Comparison of ENCODE assay signal across 14 cellular contexts in the genomic region with DNA sequence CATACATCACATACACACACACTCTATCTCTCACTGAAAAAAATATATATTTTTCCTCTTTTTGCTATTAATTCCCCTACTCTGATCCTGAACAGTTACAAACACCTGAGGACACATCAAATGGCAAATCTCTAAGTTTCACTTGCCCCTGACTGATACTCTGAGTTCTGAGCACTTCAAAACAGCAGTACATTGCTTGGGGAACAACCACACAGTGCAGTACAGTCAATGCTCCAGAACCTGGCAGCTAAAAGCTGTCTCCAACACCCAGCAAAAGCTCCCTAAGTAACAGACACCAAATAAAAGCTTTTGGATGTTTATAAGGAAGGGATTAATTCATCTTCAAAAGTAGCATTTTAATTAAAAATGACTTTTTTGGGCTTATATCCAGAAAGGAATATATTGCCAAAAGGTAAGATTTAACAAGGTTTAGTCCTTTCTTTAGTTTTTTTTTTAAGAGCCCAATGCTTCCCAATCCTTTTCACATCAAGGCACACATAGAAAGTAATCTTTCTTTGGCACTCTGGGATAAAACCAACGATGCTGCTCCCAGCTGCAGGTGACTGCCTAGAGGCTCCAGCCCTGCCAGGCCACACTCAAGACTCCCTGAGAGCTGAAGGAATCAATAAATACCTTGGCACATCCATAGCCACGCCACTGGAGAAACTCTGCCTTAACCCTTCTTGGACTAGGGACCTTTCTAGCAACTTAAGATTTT.
DNase-seq lines count a peak whose midpoint lies in the region; ATAC-seq and TF ChIP-seq lines count a peak whose summit lies in the region.
"Had no signal": no experiment of that assay in that cellular context is flagged by ENCODE, and none has a peak within 500 bp of the region (broad histone marks: within the 10 kb centered on the region; RNA-seq: fewer than 3 reads in every experiment).

No MANE protein-coding gene starts in this region.

- no peak overlapping the region for H2BK20ac ChIP-seq in H9 (ENCODE audit: low read depth, low read length, poor library complexity, severe bottlenecking)

- H3K9me3 ChIP-seq in breast epithelium (no peaks in the 10 kb centered on the region), mammary epithelial cell (replicated peaks; ENCODE audit: insufficient read depth, low read length) (no peaks in the 10 kb centered on the region), H9 (ENCODE audit: control insufficient read depth, low read depth, low read length) (no peaks in the 10 kb centered on the region)
- H3K9me3 ChIP-seq: body of pancreas, SJSA1, testis had no signal

- TF ChIP-seq CTCF in breast epithelium (IDR thresholded peaks at IDR 0.05): no peak
- TF ChIP-seq CTCF in mammary epithelial cell (conservative IDR thresholded peaks at IDR 0.05 in 1 of 2, IDR thresholded peaks at IDR 0.05 in 1 of 2; ENCODE audit: extremely low read depth in 1 of 2, insufficient read depth in 1 of 2, low read depth in 1 of 2, low read length in 2 of 2): no peak
- no peak for TF ChIP-seq CTCF in H9 (conservative IDR thresholded peaks at IDR 0.05)

- no peaks in the 10 kb centered on the region for H3K4me1 Mint-ChIP-seq in H9

- no peak overlapping the region for H3K4ac ChIP-seq in H9 (ENCODE audit: low read depth, low read length)

- no peaks in the 10 kb centered on the region; the same call in 1 of the 2 replicates for H3K27me3 Mint-ChIP-seq in H9 (ENCODE audit: low read depth)
- H3K27me3 Mint-ChIP-seq: activated CD8-positive, alpha-beta T cell treated with anti-CD3 and anti-CD28 coated beads for 36 hours had no signal

- H2BK120ac ChIP-seq in H9 (ENCODE audit: low read depth, low read length, poor library complexity, severe bottlenecking): no peak overlapping the region

- H3K36me3 ChIP-seq in breast epithelium: no peaks in the 10 kb centered on the region
- H3K36me3 ChIP-seq in mammary epithelial cell (ENCODE audit: insufficient read depth, low read length): peaks cover 2% of the 10 kb centered on the region

- H3K23me2 ChIP-seq in H9 (ENCODE audit: insufficient read length, low read depth, low read length, poor library complexity, severe bottlenecking): no peaks in the 10 kb centered on the region

- H4K20me1 ChIP-seq in mammary epithelial cell (ENCODE audit: insufficient read depth, low read length) (no peaks in the 10 kb centered on the region), H9 (ENCODE audit: control insufficient read depth, insufficient read depth, insufficient read length) (no peaks in the 10 kb centered on the region)

- dilution Hi-C loops in mammary epithelial cell (cut with HindIII; ENCODE audit: low sequenced_read_pairs): no loop called here

- H3K27me3 ChIP-seq in breast epithelium (no peaks in the 10 kb centered on the region), mammary epithelial cell (ENCODE audit: insufficient read depth, low read length) (no peaks in the 10 kb centered on the region), H9 (ENCODE audit: insufficient read depth, low read length) (no peaks in the 10 kb centered on the region)
- H3K27me3 ChIP-seq: body of pancreas, SJSA1, testis had no signal

- H3K9me3 Mint-ChIP-seq in H9: no peaks in the 10 kb centered on the region
- H3K9me3 Mint-ChIP-seq: activated CD8-positive, alpha-beta T cell treated with anti-CD3 and anti-CD28 coated beads for 36 hours had no signal

- H3K23ac ChIP-seq in H9 (ENCODE audit: insufficient read length, low read depth, low read length): no peak overlapping the region

- H3K79me1 ChIP-seq in H9 (ENCODE audit: insufficient read depth, low read depth, low read length, poor library complexity, severe bottlenecking): no peaks in the 10 kb centered on the region

- DNase-seq in breast epithelium (ENCODE audit: low spot score in 2 of 2): no peak
- DNase-seq in mammary epithelial cell: no peak
- DNase-seq in Right ventricle myocardium superior: no peak
- no peak for DNase-seq in sciatic nerve (ENCODE audit: low spot score)
- no peak for DNase-seq in NCI-H748 (lab: John Stamatoyannopoulos, UW; ENCODE audit: unreplicated experiment)
- DNase-seq in glomerular visceral epithelial cell (ENCODE audit: extremely low spot score): no peak
- DNase-seq in H9: no peak
- DNase-seq: activated CD8-positive, alpha-beta T cell treated with anti-CD3 and anti-CD28 coated beads for 36 hours; activated effector memory CD4-positive, alpha-beta T cell treated with Interleukin-2 at 50 U/mL for 16 hours; body of pancreas; NK-92 treated with Interleukin-12 subunit alpha and Interleukin-12 subunit beta, amount 100 ng/mL, for 24 hours; testis had no signal

- peak; percentile 48 for ATAC-seq in Right ventricle myocardium superior (ENCODE audit: poor library complexity)
- peak; percentile 29 for ATAC-seq in sciatic nerve
- ATAC-seq in HG02981 (IDR thresholded peaks at IDR 0.05; ENCODE audit: unreplicated experiment): no peak
- ATAC-seq: activated CD8-positive, alpha-beta T cell treated with anti-CD3 and anti-CD28 coated beads for 36 hours had no signal

- no peak overlapping the region for H3K56ac ChIP-seq in H9 (ENCODE audit: insufficient read length, low read depth, low read length)

- CTCF ChIA-PET in mammary epithelial cell (lab: Charles Lee; ENCODE audit: low non-redundant PET): no interaction called here

- no peak overlapping the region for H4K8ac ChIP-seq in H9 (replicated peaks; ENCODE audit: insufficient read length, low read depth, low read length)

- no peak overlapping the region for H2AK5ac ChIP-seq in H9 (ENCODE audit: insufficient read length, low read length)

- no peak overlapping the region for H3K27ac Mint-ChIP-seq in H9
- H3K27ac Mint-ChIP-seq: activated CD8-positive, alpha-beta T cell treated with anti-CD3 and anti-CD28 coated beads for 36 hours had no signal

- H3K4me3 ChIP-seq in breast epithelium (no peak overlapping the region), mammary epithelial cell (replicated peaks in 1 of 3; ENCODE audit: insufficient read depth in 1 of 3, low read depth in 2 of 3, low read length in 3 of 3) (no peak overlapping the region)
- H3K4me3 ChIP-seq: body of pancreas, SJSA1, testis had no signal

- H3T11ph ChIP-seq in H9 (ENCODE audit: low read length): no peak overlapping the region

- WGBS in mammary epithelial cell (ENCODE audit: low coverage, missing lambda C conversion rate): 33% methylated on average over 2 of the region's 2 CpGs
- WGBS in H9 (ENCODE audit: extremely low coverage, insufficient read length, low lambda C conversion rate): no CpG with 5 or more reads among the region's 2 CpGs

- no peak overlapping the region for H3K14ac ChIP-seq in H9 (ENCODE audit: insufficient read depth, low read length)

- no peak overlapping the region for H2BK5ac ChIP-seq in H9 (ENCODE audit: insufficient read length, low read length)

- in situ Hi-C loops in mammary epithelial cell (cut with MboI; ENCODE audit: low sequenced_read_pairs in 2 of 2): no loop called here

- H3K4me1 ChIP-seq in breast epithelium (peaks cover 0 to 5% of the 10 kb centered on the region in 2 donors), mammary epithelial cell (ENCODE audit: insufficient read depth, low read length) (no peaks in the 10 kb centered on the region), H9 (ENCODE audit: insufficient read depth, low read length) (no peaks in the 10 kb centered on the region)
- H3K4me1 ChIP-seq: testis had no signal

- H4K91ac ChIP-seq in H9 (ENCODE audit: insufficient read length, low read depth, low read length): no peak overlapping the region

- no peak overlapping the region for H3K4me3 Mint-ChIP-seq in H9
- H3K4me3 Mint-ChIP-seq: activated CD8-positive, alpha-beta T cell treated with anti-CD3 and anti-CD28 coated beads for 36 hours had no signal

- no peak overlapping the region for H2AFZ ChIP-seq in mammary epithelial cell (ENCODE audit: low read depth, low read length)
- no peak overlapping the region for H2AFZ ChIP-seq in H9 (ENCODE audit: low read length)

- H3K9ac ChIP-seq in mammary epithelial cell (ENCODE audit: insufficient read depth, low read length) (no peak overlapping the region), H9 (ENCODE audit: extremely low read depth, insufficient read length, low read length) (no peak overlapping the region)

- BruUV-seq in mammary epithelial cell (replicated peaks; lab: Mats Ljungman, UMichigan): no TSS peak

- no peak for TF ChIP-seq POLR2A in breast epithelium (IDR thresholded peaks at IDR 0.05)

- no peaks in the 10 kb centered on the region for H3K36me3 Mint-ChIP-seq in H9 (ENCODE audit: insufficient read depth in 1 of 3, low read depth in 3 of 3)

- no peak overlapping the region for H2BK15ac ChIP-seq in H9 (ENCODE audit: low read depth, low read length)

- H2BK12ac ChIP-seq in H9 (ENCODE audit: insufficient read length, low read depth, low read length): no peak overlapping the region

- H3K18ac ChIP-seq in H9 (ENCODE audit: insufficient read length, low read depth, low read length): no peak overlapping the region

- peak overlapping the region; percentile 60 to 76 for H3K27ac ChIP-seq in breast epithelium
- H3K27ac ChIP-seq in mammary epithelial cell (ENCODE audit: insufficient read depth, low read depth, low read length): no peak overlapping the region
- H3K27ac ChIP-seq in H9 (ENCODE audit: insufficient read length, low read depth, low read length): no peak overlapping the region
- H3K27ac ChIP-seq: body of pancreas, SJSA1, testis had no signal

- no peak overlapping the region for H4K5ac ChIP-seq in H9 (ENCODE audit: insufficient read length, low read depth, low read length)

- H3K79me2 ChIP-seq in mammary epithelial cell (ENCODE audit: insufficient read depth, low read length) (no peaks in the 10 kb centered on the region), H9 (ENCODE audit: insufficient read depth, low read length) (no peaks in the 10 kb centered on the region)

- intact Hi-C loops in breast epithelium (cut with DNase I; ENCODE audit: low total_unique reads) (no loop called here), mammary epithelial cell (cut with micrococcal nuclease) (no loop called here), Right ventricle myocardium superior (cut with DNase I) (no loop called here), sciatic nerve (cut with DNase I) (no loop called here)

- H3K4me2 ChIP-seq in mammary epithelial cell (ENCODE audit: insufficient read depth, low read depth, low read length) (no peak overlapping the region), H9 (ENCODE audit: insufficient read depth, insufficient read length, low read length) (no peak overlapping the region)

Comparison
In these comparisons a context has a peak if more than half of its experiments do, and no peak if none do; other contexts are left out.
1. H3K27ac ChIP-seq: peak in breast epithelium (2 of 2); none in mammary epithelial cell (single experiment) and H9 (single experiment).